ENCODE assay signal across 8 cellular contexts in the genomic region with DNA sequence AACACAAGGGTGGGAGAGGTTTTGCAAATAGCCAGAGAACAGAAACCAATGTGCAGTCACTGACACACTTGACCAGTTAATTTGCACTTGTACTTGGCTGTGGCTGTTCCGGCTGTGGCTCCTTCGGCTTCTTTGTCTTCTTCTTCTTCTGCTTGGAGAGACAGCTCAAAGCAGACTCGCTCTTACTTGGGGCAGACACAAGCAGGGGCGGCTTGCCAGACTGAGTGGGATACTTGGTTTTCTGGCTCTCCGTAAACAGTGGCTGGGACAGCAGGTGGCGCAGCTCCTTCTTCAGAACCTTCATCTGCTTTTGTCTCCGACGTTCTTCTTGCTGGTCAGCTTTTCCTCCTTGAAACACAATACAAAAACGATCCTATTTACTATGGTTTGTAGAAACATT. TPM values are rescaled to one million over a fixed set of nuclear protein-coding genes. Genes with fewer than 3 reads are reported as not detected.
DNase-seq lines count a peak whose midpoint lies in the region; ATAC-seq and TF ChIP-seq lines count a peak whose summit lies in the region.

No MANE protein-coding gene starts in this region.

- peaks cover 8 to 21% (median 17%) of the 10 kb centered on the region in 3 donors for H3K4me1 Mint-ChIP-seq in CD8-positive, alpha-beta memory T cell
- peaks cover 2% of the 10 kb centered on the region for H3K4me1 Mint-ChIP-seq in endothelial cell (ENCODE audit: unreplicated experiment)

- DNase-seq in CD8-positive, alpha-beta memory T cell: no peak
- DNase-seq in NCI-H460 (ENCODE audit: extremely low read depth, low read depth) (peak; percentile 8), endothelial cell (ENCODE audit: low spot score) (peak; percentile 30), myocyte (ENCODE audit: low read depth) (peak; percentile 20), germinal center (ENCODE audit: low spot score) (no peak)
- no peak for DNase-seq in activated CD4-positive, alpha-beta T cell treated with anti-CD3 and anti-CD28 coated beads for 48 hours

- no peak overlapping the region for H3K4me3 Mint-ChIP-seq in CD8-positive, alpha-beta memory T cell
- no peak overlapping the region for H3K4me3 Mint-ChIP-seq in endothelial cell (ENCODE audit: unreplicated experiment)

- H3K27me3 ChIP-seq in CD8-positive, alpha-beta memory T cell (ENCODE audit: insufficient read depth, low read length, poor library complexity, severe bottlenecking): no peaks in the 10 kb centered on the region

- no peak for ATAC-seq in HG03432 (IDR thresholded peaks at IDR 0.05; ENCODE audit: unreplicated experiment)
- no peak for ATAC-seq in GM19328 (IDR thresholded peaks at IDR 0.05; ENCODE audit: unreplicated experiment)

- H3K9me3 Mint-ChIP-seq in CD8-positive, alpha-beta memory T cell: no peaks in the 10 kb centered on the region
- H3K9me3 Mint-ChIP-seq in endothelial cell (ENCODE audit: unreplicated experiment): no peaks in the 10 kb centered on the region

- POLR2A ChIA-PET in CD8-positive, alpha-beta memory T cell (lab: Charles Lee): interaction anchor here (0.7 kb wide), 1 partner anchor 111 kb away, joined by 4 read pairs; no protein-coding TSS in a partner anchor

- TF ChIP-seq CTCF in endothelial cell (IDR thresholded peaks at IDR 0.05; ENCODE audit: unreplicated experiment): no peak

- H3K4me1 ChIP-seq in CD8-positive, alpha-beta memory T cell (ENCODE audit: insufficient read depth, low read length): no peaks in the 10 kb centered on the region

- no peaks in the 10 kb centered on the region for H3K27me3 Mint-ChIP-seq in CD8-positive, alpha-beta memory T cell
- H3K27me3 Mint-ChIP-seq in endothelial cell (ENCODE audit: unreplicated experiment): peaks cover 11% of the 10 kb centered on the region

- H3K4me3 ChIP-seq in CD8-positive, alpha-beta memory T cell (ENCODE audit: low read length): no peak overlapping the region

- peaks cover 12 to 94% (median 41%) of the 10 kb centered on the region in 3 donors for H3K36me3 Mint-ChIP-seq in CD8-positive, alpha-beta memory T cell
- H3K36me3 Mint-ChIP-seq in endothelial cell (ENCODE audit: low read depth, unreplicated experiment): peaks cover 44% of the 10 kb centered on the region

- no peak overlapping the region for H3K27ac ChIP-seq in CD8-positive, alpha-beta memory T cell (ENCODE audit: low read depth, low read length)

- peaks cover 89% of the 10 kb centered on the region for H3K36me3 ChIP-seq in CD8-positive, alpha-beta memory T cell (ENCODE audit: insufficient read depth, low read length)

- H3K27ac Mint-ChIP-seq in CD8-positive, alpha-beta memory T cell: peak overlapping the region in 5 of 8 donors; percentile 3 to 68 (median 26)
- no peak overlapping the region for H3K27ac Mint-ChIP-seq in endothelial cell (ENCODE audit: unreplicated experiment)

- CTCF ChIA-PET in CD8-positive, alpha-beta memory T cell (lab: Charles Lee): interaction anchor here (1.5 to 1.9 kb wide), 2 partner anchors 15 to 85 kb away, joined by 4 to 7 read pairs; no protein-coding TSS in a partner anchor

- H3K9me3 ChIP-seq in CD8-positive, alpha-beta memory T cell (ENCODE audit: low read length): no peaks in the 10 kb centered on the region

RNA-seq across cellular contexts. Expression of gene OTUB2, which starts 25.0 kb away (rescaled TPM):
- total RNA-seq in CD8-positive, alpha-beta memory T cell: 1 to 10 TPM; 1.1 to 1.8 TPM
- polyA plus RNA-seq in CD8-positive, alpha-beta memory T cell: 0.12 TPM
- 0.72 and 0.74 TPM in 2 replicates for total RNA-seq in NCI-H460 (2014; rRNA removed; shearing (Covaris generic))
- polyA plus RNA-seq in NCI-H460 (2014; cell fraction: nucleus; rRNA removed): 0.08 and 0.23 TPM in 2 replicates
- 2.3 TPM for total RNA-seq in endothelial cell (ENCODE audit: unreplicated experiment)
- 0.48 and 1.1 TPM in 2 replicates for total RNA-seq in myocyte
- 1.7 TPM for polyA plus RNA-seq in myocyte (2012)

RNA-seq across cellular contexts. Expression of gene DDX24, which starts 29.9 kb away (rescaled TPM):
- 100 to 1,000 TPM; 274 to 283 TPM for total RNA-seq in CD8-positive, alpha-beta memory T cell
- polyA plus RNA-seq in CD8-positive, alpha-beta memory T cell: 287 TPM
- 89.8 and 101 TPM in 2 replicates for total RNA-seq in NCI-H460 (2014; rRNA removed; shearing (Covaris generic))
- 101 and 140 TPM in 2 replicates for polyA plus RNA-seq in NCI-H460 (2014; cell fraction: nucleus; rRNA removed)
- total RNA-seq in endothelial cell (ENCODE audit: unreplicated experiment) (89.6 TPM), myocyte (156 and 161 TPM in 2 replicates)
- 193 TPM for polyA plus RNA-seq in myocyte (2012)

RNA-seq across cellular contexts. Expression of gene IFI27L1, which starts 30.0 kb away (rescaled TPM):
- 10 to 100 TPM; 15.5 to 18.4 TPM for total RNA-seq in CD8-positive, alpha-beta memory T cell
- polyA plus RNA-seq in CD8-positive, alpha-beta memory T cell: 8.3 TPM
- 9.7 and 9.9 TPM in 2 replicates for total RNA-seq in NCI-H460 (2014; rRNA removed; shearing (Covaris generic))
- 23.6 and 26.3 TPM in 2 replicates for polyA plus RNA-seq in NCI-H460 (2014; cell fraction: nucleus; rRNA removed)
- total RNA-seq in endothelial cell (ENCODE audit: unreplicated experiment) (33.5 TPM), myocyte (5.6 and 10.3 TPM in 2 replicates)
- 41.0 TPM for polyA plus RNA-seq in myocyte (2012)

RNA-seq across cellular contexts. Expression of gene CCDC197, which starts 54.0 kb away (rescaled TPM):
- total RNA-seq in CD8-positive, alpha-beta memory T cell: not detected
- not detected for polyA plus RNA-seq in CD8-positive, alpha-beta memory T cell
- total RNA-seq in NCI-H460 (2014; rRNA removed; shearing (Covaris generic)): not detected in 2 replicates
- polyA plus RNA-seq in NCI-H460 (2014; cell fraction: nucleus; rRNA removed): not detected in 2 replicates
- not detected for total RNA-seq in endothelial cell (ENCODE audit: unreplicated experiment)
- not detected in 2 replicates for total RNA-seq in myocyte
- polyA plus RNA-seq in myocyte (2012): not detected

RNA-seq across cellular contexts. Expression of gene IFI27, which starts 59.4 kb away (rescaled TPM):
- 1 to 10 TPM; 1.3 TPM for total RNA-seq in CD8-positive, alpha-beta memory T cell
- polyA plus RNA-seq in CD8-positive, alpha-beta memory T cell: 5.5 TPM
- total RNA-seq in NCI-H460 (2014; rRNA removed; shearing (Covaris generic)): 1.6 and 2.5 TPM in 2 replicates
- polyA plus RNA-seq in NCI-H460 (2014; cell fraction: nucleus; rRNA removed): 0.26 and 1.5 TPM in 2 replicates
- 3.8 TPM for total RNA-seq in endothelial cell (ENCODE audit: unreplicated experiment)
- total RNA-seq in myocyte: 2.5 and 5.8 TPM in 2 replicates
- polyA plus RNA-seq in myocyte (2012): 1.6 TPM

Comparison
In these comparisons a context has a peak if more than half of its experiments do, and no peak if none do; other contexts are left out.
1. DNase-seq: peak in NCI-H460 (single experiment), endothelial cell (single experiment) and myocyte (single experiment); none in CD8-positive, alpha-beta memory T cell (0 of 5), germinal center (single experiment) and activated CD4-positive, alpha-beta T cell treated with anti-CD3 and anti-CD28 coated beads for 48 hours (single experiment).